1 cellular context compared by ENCODE assay signal in genomic region chr1:46544561-46545240, GRCh38.
TF ChIP-seq lines count a peak whose summit lies in the region.

No MANE protein-coding gene starts in this region.

TF ChIP-seq in K562, 482 proteins besides CTCF, POLR2A, EP300 and RAD21 (continued from another document and continues in another):
- TF ChIP-seq, protein P1, sequence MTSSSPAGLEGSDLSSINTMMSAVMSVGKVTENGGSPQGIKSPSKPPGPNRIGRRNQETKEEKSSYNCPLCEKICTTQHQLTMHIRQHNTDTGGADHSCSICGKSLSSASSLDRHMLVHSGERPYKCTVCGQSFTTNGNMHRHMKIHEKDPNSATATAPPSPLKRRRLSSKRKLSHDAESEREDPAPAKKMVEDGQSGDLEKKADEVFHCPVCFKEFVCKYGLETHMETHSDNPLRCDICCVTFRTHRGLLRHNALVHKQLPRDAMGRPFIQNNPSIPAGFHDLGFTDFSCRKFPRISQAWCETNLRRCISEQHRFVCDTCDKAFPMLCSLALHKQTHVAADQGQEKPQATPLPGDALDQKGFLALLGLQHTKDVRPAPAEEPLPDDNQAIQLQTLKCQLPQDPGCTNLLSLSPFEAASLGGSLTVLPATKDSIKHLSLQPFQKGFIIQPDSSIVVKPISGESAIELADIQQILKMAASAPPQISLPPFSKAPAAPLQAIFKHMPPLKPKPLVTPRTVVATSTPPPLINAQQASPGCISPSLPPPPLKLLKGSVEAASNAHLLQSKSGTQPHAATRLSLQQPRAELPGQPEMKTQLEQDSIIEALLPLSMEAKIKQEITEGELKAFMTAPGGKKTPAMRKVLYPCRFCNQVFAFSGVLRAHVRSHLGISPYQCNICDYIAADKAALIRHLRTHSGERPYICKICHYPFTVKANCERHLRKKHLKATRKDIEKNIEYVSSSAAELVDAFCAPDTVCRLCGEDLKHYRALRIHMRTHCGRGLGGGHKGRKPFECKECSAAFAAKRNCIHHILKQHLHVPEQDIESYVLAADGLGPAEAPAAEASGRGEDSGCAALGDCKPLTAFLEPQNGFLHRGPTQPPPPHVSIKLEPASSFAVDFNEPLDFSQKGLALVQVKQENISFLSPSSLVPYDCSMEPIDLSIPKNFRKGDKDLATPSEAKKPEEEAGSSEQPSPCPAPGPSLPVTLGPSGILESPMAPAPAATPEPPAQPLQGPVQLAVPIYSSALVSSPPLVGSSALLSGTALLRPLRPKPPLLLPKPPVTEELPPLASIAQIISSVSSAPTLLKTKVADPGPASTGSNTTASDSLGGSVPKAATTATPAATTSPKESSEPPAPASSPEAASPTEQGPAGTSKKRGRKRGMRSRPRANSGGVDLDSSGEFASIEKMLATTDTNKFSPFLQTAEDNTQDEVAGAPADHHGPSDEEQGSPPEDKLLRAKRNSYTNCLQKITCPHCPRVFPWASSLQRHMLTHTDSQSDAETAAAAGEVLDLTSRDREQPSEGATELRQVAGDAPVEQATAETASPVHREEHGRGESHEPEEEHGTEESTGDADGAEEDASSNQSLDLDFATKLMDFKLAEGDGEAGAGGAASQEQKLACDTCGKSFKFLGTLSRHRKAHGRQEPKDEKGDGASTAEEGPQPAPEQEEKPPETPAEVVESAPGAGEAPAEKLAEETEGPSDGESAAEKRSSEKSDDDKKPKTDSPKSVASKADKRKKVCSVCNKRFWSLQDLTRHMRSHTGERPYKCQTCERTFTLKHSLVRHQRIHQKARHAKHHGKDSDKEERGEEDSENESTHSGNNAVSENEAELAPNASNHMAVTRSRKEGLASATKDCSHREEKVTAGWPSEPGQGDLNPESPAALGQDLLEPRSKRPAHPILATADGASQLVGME (CRISPR knock-in tag; IDR thresholded peaks at IDR 0.05), result peak; percentile 90
- TF ChIP-seq HNRNPUL1 (IDR thresholded peaks at IDR 0.05; ENCODE audit: low read length) (0 out of 2 replicates have a peak, but pooled peaks have one; percentile 64), ZNF764 (CRISPR knock-in tag; IDR thresholded peaks at IDR 0.05; ENCODE audit: low read depth) (no peak), HSF4 (CRISPR knock-in tag; IDR thresholded peaks at IDR 0.05; ENCODE audit: borderline replicate concordance) (no peak), FOXJ2 (tag; IDR thresholded peaks at IDR 0.05) (no peak), ARNT (IDR thresholded peaks at IDR 0.05) (peak; percentile 55 to 93; a peak in 2 of 4 replicates), EGR1 (conservative IDR thresholded peaks at IDR 0.05) (peak; percentile 71), NFXL1 (CRISPR knock-in tag; IDR thresholded peaks at IDR 0.05) (peak; percentile 53; the same call in 1 of the 2 replicates), LCOR (CRISPR knock-in tag; IDR thresholded peaks at IDR 0.05) (peak; percentile 74; the same call in 1 of the 2 replicates), LEF1 (IDR thresholded peaks at IDR 0.05) (peak; percentile 90), ZNF589 (CRISPR knock-in tag; IDR thresholded peaks at IDR 0.05; ENCODE audit: low read depth) (peak; percentile 97), ZNF133 (CRISPR knock-in tag; IDR thresholded peaks at IDR 0.05) (no peak), RCOR1 (IDR thresholded peaks at IDR 0.05; ENCODE audit: borderline replicate concordance in 1 of 2, low read depth in 2 of 2, low read length in 2 of 2) (peak; percentile 28 to 93), GTF2E2 (tag; IDR thresholded peaks at IDR 0.05) (no peak), OTX1 (CRISPR knock-in tag; IDR thresholded peaks at IDR 0.05) (no peak), ZNF586 (CRISPR knock-in tag; conservative IDR thresholded peaks at IDR 0.05) (no peak), COPS2 (conservative IDR thresholded peaks at IDR 0.05) (no peak), GABPB2 (CRISPR knock-in tag; conservative IDR thresholded peaks at IDR 0.05) (no peak), CBX5 (IDR thresholded peaks at IDR 0.05; ENCODE audit: borderline replicate concordance, low read depth) (no peak; the same call in 1 of the 2 replicates), EWSR1 (IDR thresholded peaks at IDR 0.05; ENCODE audit: borderline replicate concordance, low read depth, partially characterized antibody) (no peak), MYNN (IDR thresholded peaks at IDR 0.05) (peak; percentile 95), MYNN (CRISPR knock-in tag; IDR thresholded peaks at IDR 0.05) (no peak), HDAC2 (IDR thresholded peaks at IDR 0.05) (peak; percentile 78; the same call in 1 of the 2 replicates), KAT7 (CRISPR knock-in tag; IDR thresholded peaks at IDR 0.05; ENCODE audit: borderline replicate concordance) (no peak), ZNF41 (CRISPR knock-in tag; conservative IDR thresholded peaks at IDR 0.05) (peak; percentile 44; the same call in 1 of the 2 replicates), HCFC1 (IDR thresholded peaks at IDR 0.05; ENCODE audit: low read depth, low read length) (peak; percentile 41; the same call in 1 of the 2 replicates), ZNF347 (CRISPR knock-in tag; IDR thresholded peaks at IDR 0.05; ENCODE audit: low read depth) (no peak), ZNF280B (CRISPR knock-in tag; IDR thresholded peaks at IDR 0.05) (no peak), RBM39 (optimal IDR thresholded peaks at IDR 0.05; ENCODE audit: low read depth, low read length) (no peak), RBM15 (IDR thresholded peaks at IDR 0.05; ENCODE audit: insufficient read depth, low read length) (no peak), CBFA2T3 (IDR thresholded peaks at IDR 0.05) (peak; percentile 99), ZNF780A (CRISPR knock-in tag; IDR thresholded peaks at IDR 0.05) (no peak), HEY1 (CRISPR knock-in tag; IDR thresholded peaks at IDR 0.05; ENCODE audit: borderline replicate concordance) (no peak), C11orf30 (IDR thresholded peaks at IDR 0.05; ENCODE audit: low read depth) (no peak), ELF4 (CRISPR knock-in tag; IDR thresholded peaks at IDR 0.05) (peak; percentile 97), ZFP1 (CRISPR knock-in tag; IDR thresholded peaks at IDR 0.05) (no peak), JUND (IDR thresholded peaks at IDR 0.05; ENCODE audit: borderline replicate concordance, low read depth, low read length) (peak; percentile 75), JUND (tag; IDR thresholded peaks at IDR 0.05; ENCODE audit: borderline replicate concordance, low read depth, low read length) (no peak; the same call in 2 of the 3 replicates), ARID4B (CRISPR knock-in tag; IDR thresholded peaks at IDR 0.05) (no peak), ZNF592 (IDR thresholded peaks at IDR 0.05) (peak; percentile 80), HDGF (IDR thresholded peaks at IDR 0.05) (no peak)
- TF ChIP-seq, protein P2, sequence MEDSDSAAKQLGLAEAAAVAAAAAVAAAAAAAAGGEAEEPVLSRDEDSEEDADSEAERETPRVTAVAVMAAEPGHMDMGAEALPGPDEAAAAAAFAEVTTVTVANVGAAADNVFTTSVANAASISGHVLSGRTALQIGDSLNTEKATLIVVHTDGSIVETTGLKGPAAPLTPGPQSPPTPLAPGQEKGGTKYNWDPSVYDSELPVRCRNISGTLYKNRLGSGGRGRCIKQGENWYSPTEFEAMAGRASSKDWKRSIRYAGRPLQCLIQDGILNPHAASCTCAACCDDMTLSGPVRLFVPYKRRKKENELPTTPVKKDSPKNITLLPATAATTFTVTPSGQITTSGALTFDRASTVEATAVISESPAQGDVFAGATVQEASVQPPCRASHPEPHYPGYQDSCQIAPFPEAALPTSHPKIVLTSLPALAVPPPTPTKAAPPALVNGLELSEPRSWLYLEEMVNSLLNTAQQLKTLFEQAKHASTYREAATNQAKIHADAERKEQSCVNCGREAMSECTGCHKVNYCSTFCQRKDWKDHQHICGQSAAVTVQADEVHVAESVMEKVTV (CRISPR knock-in tag; IDR thresholded peaks at IDR 0.05), result no peak
- TF ChIP-seq, protein P3, sequence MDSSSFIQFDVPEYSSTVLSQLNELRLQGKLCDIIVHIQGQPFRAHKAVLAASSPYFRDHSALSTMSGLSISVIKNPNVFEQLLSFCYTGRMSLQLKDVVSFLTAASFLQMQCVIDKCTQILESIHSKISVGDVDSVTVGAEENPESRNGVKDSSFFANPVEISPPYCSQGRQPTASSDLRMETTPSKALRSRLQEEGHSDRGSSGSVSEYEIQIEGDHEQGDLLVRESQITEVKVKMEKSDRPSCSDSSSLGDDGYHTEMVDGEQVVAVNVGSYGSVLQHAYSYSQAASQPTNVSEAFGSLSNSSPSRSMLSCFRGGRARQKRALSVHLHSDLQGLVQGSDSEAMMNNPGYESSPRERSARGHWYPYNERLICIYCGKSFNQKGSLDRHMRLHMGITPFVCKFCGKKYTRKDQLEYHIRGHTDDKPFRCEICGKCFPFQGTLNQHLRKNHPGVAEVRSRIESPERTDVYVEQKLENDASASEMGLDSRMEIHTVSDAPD (CRISPR knock-in tag; IDR thresholded peaks at IDR 0.05), result no peak
- TF ChIP-seq, protein P4, sequence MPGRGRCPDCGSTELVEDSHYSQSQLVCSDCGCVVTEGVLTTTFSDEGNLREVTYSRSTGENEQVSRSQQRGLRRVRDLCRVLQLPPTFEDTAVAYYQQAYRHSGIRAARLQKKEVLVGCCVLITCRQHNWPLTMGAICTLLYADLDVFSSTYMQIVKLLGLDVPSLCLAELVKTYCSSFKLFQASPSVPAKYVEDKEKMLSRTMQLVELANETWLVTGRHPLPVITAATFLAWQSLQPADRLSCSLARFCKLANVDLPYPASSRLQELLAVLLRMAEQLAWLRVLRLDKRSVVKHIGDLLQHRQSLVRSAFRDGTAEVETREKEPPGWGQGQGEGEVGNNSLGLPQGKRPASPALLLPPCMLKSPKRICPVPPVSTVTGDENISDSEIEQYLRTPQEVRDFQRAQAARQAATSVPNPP (IDR thresholded peaks at IDR 0.05; ENCODE audit: borderline replicate concordance, insufficient read depth, insufficient read length), result no peak
- TF ChIP-seq, protein P5, sequence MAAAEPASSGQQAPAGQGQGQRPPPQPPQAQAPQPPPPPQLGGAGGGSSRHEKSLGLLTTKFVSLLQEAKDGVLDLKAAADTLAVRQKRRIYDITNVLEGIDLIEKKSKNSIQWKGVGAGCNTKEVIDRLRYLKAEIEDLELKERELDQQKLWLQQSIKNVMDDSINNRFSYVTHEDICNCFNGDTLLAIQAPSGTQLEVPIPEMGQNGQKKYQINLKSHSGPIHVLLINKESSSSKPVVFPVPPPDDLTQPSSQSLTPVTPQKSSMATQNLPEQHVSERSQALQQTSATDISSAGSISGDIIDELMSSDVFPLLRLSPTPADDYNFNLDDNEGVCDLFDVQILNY (CRISPR knock-in tag; IDR thresholded peaks at IDR 0.05), result 0 out of 2 replicates have a peak, but pooled peaks have one; percentile 50
